10 cellular contexts compared by ENCODE assay signal in the genomic region with DNA sequence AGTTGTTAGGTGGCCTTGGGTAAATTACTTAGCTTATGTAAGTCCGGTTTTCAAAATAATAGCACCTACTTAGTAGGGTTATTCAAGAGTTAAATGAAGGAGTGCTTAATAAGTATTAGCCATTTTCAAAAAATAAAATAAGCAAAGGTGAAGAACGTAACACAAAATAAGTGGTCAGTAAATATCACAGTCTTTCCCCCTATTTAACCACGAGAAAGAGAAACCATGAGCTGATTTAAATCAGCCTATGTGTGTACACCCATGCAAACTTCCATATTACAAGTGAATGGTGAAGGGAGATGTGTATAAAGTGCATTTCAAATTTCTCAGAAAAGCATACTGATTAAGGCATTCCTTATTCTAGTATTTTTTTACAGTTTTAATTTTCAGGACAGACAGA. TPM values are rescaled to one million over a fixed set of nuclear protein-coding genes. Genes with fewer than 3 reads are reported as not detected.
DNase-seq lines count a peak whose midpoint lies in the region; ATAC-seq, FAIRE-seq and TF ChIP-seq lines count a peak whose summit lies in the region.
"Had no signal": no experiment of that assay in that cellular context is flagged by ENCODE, and none has a peak within 500 bp of the region (broad histone marks: within the 10 kb centered on the region; RNA-seq: fewer than 3 reads in every experiment).

No MANE protein-coding gene starts in this region.

- intact Hi-C loops in breast epithelium (cut with DNase I; ENCODE audit: low total_unique reads) = no loop called here
- intact Hi-C loops in sigmoid colon (cut with DNase I) = no loop called here

- H3K4me3 ChIP-seq in breast epithelium = peak overlapping the region in 1 of 3 donors; percentile 4
- H3K4me3 ChIP-seq in sigmoid colon = peak overlapping the region in 1 of 4 donors; percentile 24
- H3K4me3 ChIP-seq in H7 (ENCODE audit: insufficient read depth, low read depth, low read length) = no peak overlapping the region

- no peaks in the 10 kb centered on the region for H3K36me3 ChIP-seq in breast epithelium
- no peaks in the 10 kb centered on the region for H3K36me3 ChIP-seq in sigmoid colon
- no peaks in the 10 kb centered on the region for H3K36me3 ChIP-seq in H7 (replicated peaks; ENCODE audit: control insufficient read depth, insufficient read depth, low read length)

- TF ChIP-seq POLR2A in GM12892 (IDR thresholded peaks at IDR 0.05; ENCODE audit: low read depth, low read length) = no peak
- TF ChIP-seq POLR2A in breast epithelium (IDR thresholded peaks at IDR 0.05) = no peak
- TF ChIP-seq POLR2A in sigmoid colon (IDR thresholded peaks at IDR 0.05) = no peak

- TF ChIP-seq CTCF in breast epithelium (IDR thresholded peaks at IDR 0.05) (no peak), sigmoid colon (IDR thresholded peaks at IDR 0.05) (no peak)

- no peaks in the 10 kb centered on the region for H3K27me3 ChIP-seq in breast epithelium
- no peaks in the 10 kb centered on the region for H3K27me3 ChIP-seq in sigmoid colon
- no peaks in the 10 kb centered on the region for H3K27me3 ChIP-seq in H7 (ENCODE audit: control insufficient read depth, insufficient read depth, low read length)

- H3K9me3 ChIP-seq in breast epithelium = no peaks in the 10 kb centered on the region
- H3K9me3 ChIP-seq in sigmoid colon = no peaks in the 10 kb centered on the region

- H3K4me1 ChIP-seq in breast epithelium (no peaks in the 10 kb centered on the region), sigmoid colon (peaks cover 0 to 80% (median 54%) of the 10 kb centered on the region in 4 donors)

- 45 to 84% methylated on average over 3 of the region's 3 CpGs for WGBS in sigmoid colon, 2 donors

- peak overlapping the region; percentile 3 to 57 for H3K27ac ChIP-seq in breast epithelium
- H3K27ac ChIP-seq in sigmoid colon = peak overlapping the region; percentile 63 to 77 (median 68)

- FAIRE-seq in GM12892 (lab: Jason Lieb, UNC) = peak; percentile 82
- FAIRE-seq: G401.6 had no signal

- TF ChIP-seq EP300 in sigmoid colon (IDR thresholded peaks at IDR 0.05) = no peak

- DNase-seq in GM12892 (ENCODE audit: insufficient read length) (no peak), Kasumi-1 (lab: John Stamatoyannopoulos, UW) (peak; percentile 20 to 23), breast epithelium (ENCODE audit: low spot score in 2 of 2) (no peak), sigmoid colon (no peak), H7 (no peak)
- DNase-seq: activated CD4-positive, alpha-beta T cell treated with anti-CD3 and anti-CD28 coated beads for 4 hours; NCI-H526 had no signal

- ATAC-seq in HG02981 (IDR thresholded peaks at IDR 0.05; ENCODE audit: unreplicated experiment) (no peak), HG03159 (IDR thresholded peaks at IDR 0.05; ENCODE audit: unreplicated experiment) (no peak)

RNA-seq across cellular contexts. Expression of a gene that starts 2.2 kb away (rescaled TPM):
- polyA plus RNA-seq in GM12892 (2012; ENCODE audit: missing spikeins) = 108 TPM
- total RNA-seq in breast epithelium = 10 to 100 TPM; 17.6 to 43.2 (median 24.9) TPM
- 10 to 100 TPM; 26.3 to 51.0 (median 40.6) TPM for total RNA-seq in sigmoid colon
- 10 to 100 TPM in 2 of 3 donors, 1 to 10 TPM in 1; 9.0 to 46.8 (median 11.8) TPM for polyA plus RNA-seq in sigmoid colon
- total RNA-seq in H7 (2014; rRNA removed; shearing (Covaris generic)) = 6.9 and 8.2 TPM in 2 replicates

Comparison
In these comparisons a context has a peak if more than half of its experiments do, and no peak if none do; other contexts are left out.
1. DNase-seq: peak in Kasumi-1 (2 of 2); none in GM12892 (single experiment), breast epithelium (0 of 2), sigmoid colon (single experiment) and H7 (single experiment).